In the genomic region with DNA sequence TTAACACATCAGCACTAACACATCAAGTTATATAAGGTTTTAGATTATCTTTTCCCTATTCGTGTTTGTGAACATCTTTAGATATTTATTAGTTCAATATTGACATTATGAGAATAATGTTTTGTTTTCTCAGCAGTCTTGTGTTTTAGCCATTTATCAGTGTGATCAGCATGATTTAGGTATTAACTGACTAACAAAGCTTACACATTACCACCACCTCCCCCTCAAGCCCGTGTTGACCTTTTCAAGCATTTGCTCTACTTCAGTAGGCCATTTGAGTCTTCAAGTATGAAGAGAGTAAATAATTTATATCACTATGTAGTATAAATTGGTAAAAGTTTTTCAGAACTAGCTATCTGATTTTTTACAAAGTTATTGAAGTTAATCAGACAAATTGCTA, we compare ENCODE assay signal across 27 cellular contexts. TPM values are rescaled to one million over a fixed set of nuclear protein-coding genes. Genes with fewer than 3 reads are reported as not detected.
DNase-seq lines count a peak whose midpoint lies in the region; ATAC-seq, FAIRE-seq and TF ChIP-seq lines count a peak whose summit lies in the region.
"Had no signal": no experiment of that assay in that cellular context is flagged by ENCODE, and none has a peak within 500 bp of the region (broad histone marks: within the 10 kb centered on the region; RNA-seq: fewer than 3 reads in every experiment).

No MANE protein-coding gene starts in this region.

- no peak overlapping the region for H3K4me3 Mint-ChIP-seq in WTC11
- peak overlapping the region; percentile 5 for H3K4me3 Mint-ChIP-seq in nephron progenitor cell
- H3K4me3 Mint-ChIP-seq: activated naive CD4-positive, alpha-beta T cell treated with anti-CD3 and anti-CD28 coated beads, Interleukin-2, amount 10 ng/mL, durations not matched to agents 7 days and 5 days; T-helper 1 cell treated with Interleukin-12 subunit alpha and Interleukin-12 subunit beta and Interleukin-4 antibody, amounts not matched to agents 30 μg/mL and 1 μg/mL, for 36 hours had no signal

- H3K27ac Mint-ChIP-seq in WTC11 (0 out of 2 replicates have a peak overlapping the region, but pooled peaks have one; percentile 68), nephron progenitor cell (peak overlapping the region; percentile 30)
- H3K27ac Mint-ChIP-seq: activated naive CD4-positive, alpha-beta T cell treated with anti-CD3 and anti-CD28 coated beads, Interleukin-2, amount 10 ng/mL, durations not matched to agents 7 days and 5 days; T-helper 1 cell treated with Interleukin-12 subunit alpha and Interleukin-12 subunit beta and Interleukin-4 antibody, amounts not matched to agents 30 μg/mL and 1 μg/mL, for 36 hours had no signal

- POLR2A ChIA-PET in WTC11 (lab: Charles Lee), result no interaction called here

- no peak for TF ChIP-seq CTCF in WTC11 (IDR thresholded peaks at IDR 0.05)
- TF ChIP-seq CTCF in nephron progenitor cell (IDR thresholded peaks at IDR 0.05), result no peak
- no peak for TF ChIP-seq CTCF in prostate gland (IDR thresholded peaks at IDR 0.05)
- no peak for TF ChIP-seq CTCF in left ventricle myocardium inferior (IDR thresholded peaks at IDR 0.05; ENCODE audit: borderline replicate concordance)

- H3K27me3 ChIP-seq in HUES64 (ENCODE audit: insufficient read depth, low read length), result no peaks in the 10 kb centered on the region
- H3K27me3 ChIP-seq in prostate gland (replicated peaks; ENCODE audit: insufficient read depth), result no peaks in the 10 kb centered on the region
- H3K27me3 ChIP-seq in left ventricle myocardium inferior (ENCODE audit: low read depth), result no peaks in the 10 kb centered on the region
- H3K27me3 ChIP-seq: colonic mucosa, foreskin keratinocyte, neutrophil, upper lobe of left lung had no signal

- H3K4me1 Mint-ChIP-seq in WTC11 (peaks cover 95% of the 10 kb centered on the region), nephron progenitor cell (peaks cover 61% of the 10 kb centered on the region)

- H3K9me3 Mint-ChIP-seq in WTC11, result no peaks in the 10 kb centered on the region
- no peaks in the 10 kb centered on the region for H3K9me3 Mint-ChIP-seq in nephron progenitor cell
- H3K9me3 Mint-ChIP-seq: activated naive CD4-positive, alpha-beta T cell treated with anti-CD3 and anti-CD28 coated beads, Interleukin-2, amount 10 ng/mL, durations not matched to agents 7 days and 5 days; T-helper 1 cell treated with Interleukin-12 subunit alpha and Interleukin-12 subunit beta and Interleukin-4 antibody, amounts not matched to agents 30 μg/mL and 1 μg/mL, for 36 hours had no signal

- H3K4me3 ChIP-seq in HUES64 (ENCODE audit: low read length) (no peak overlapping the region), prostate gland (no peak overlapping the region), left ventricle myocardium inferior (no peak overlapping the region)
- H3K4me3 ChIP-seq: colonic mucosa, skin epidermis, upper lobe of left lung had no signal

- H3K36me3 Mint-ChIP-seq in WTC11, result peaks cover 4% of the 10 kb centered on the region
- no peaks in the 10 kb centered on the region for H3K36me3 Mint-ChIP-seq in nephron progenitor cell (ENCODE audit: low read depth)

- H3K36me3 ChIP-seq in HUES64 (ENCODE audit: insufficient read depth, low read length) (peaks cover 14% of the 10 kb centered on the region), prostate gland (no peaks in the 10 kb centered on the region), left ventricle myocardium inferior (no peaks in the 10 kb centered on the region)
- H3K36me3 ChIP-seq: colonic mucosa, neutrophil, upper lobe of left lung had no signal

- no peak overlapping the region for H3K9ac ChIP-seq in HUES64 (ENCODE audit: low read depth, low read length)

- DNase-seq in GM19239 (ENCODE audit: insufficient read length, low spot score), result no peak
- no peak for DNase-seq in WTC11 (ENCODE audit: low spot score)
- DNase-seq in nephron progenitor cell, result no peak
- DNase-seq in prostate gland (ENCODE audit: low spot score), result no peak
- DNase-seq in left ventricle myocardium inferior, result no peak
- DNase-seq in cardiac septum (ENCODE audit: low spot score), result no peak
- DNase-seq in left colon, result no peak
- DNase-seq: activated CD4-positive, alpha-beta T cell treated with anti-CD3 and anti-CD28 coated beads for 4 hours; activated naive CD4-positive, alpha-beta T cell treated with anti-CD3 and anti-CD28 coated beads, Interleukin-2, amount 10 ng/mL, durations not matched to agents 7 days and 5 days; activated T-cell treated with anti-CD3 and anti-CD28 coated beads, Interleukin-2, amount 50 U/mL, for 48 hours; amniotic stem cell; colonic mucosa; effector memory CD4-positive, alpha-beta T cell; foreskin keratinocyte; H7; NCI-H1105 treated with DMSO at 0.1 percent for 48 hours; NCI-H2081; NCI-H446; RPMI8226; upper lobe of left lung had no signal

- no CpG with 5 or more reads among the region's 2 CpGs for WGBS in HUES64
- 41% methylated on average over 2 of the region's 2 CpGs for WGBS in prostate gland

- CTCF ChIA-PET in WTC11 (lab: Charles Lee), result no interaction called here

- intact Hi-C loops in prostate gland (cut with DNase I) (loop anchor here (10.0 kb wide), 1 partner anchor 279 kb away; no protein-coding TSS in a partner anchor), left ventricle myocardium inferior (cut with micrococcal nuclease) (no loop called here), cardiac septum (cut with DNase I) (no loop called here), left colon (cut with DNase I, micrococcal nuclease) (no loop called here)

- H3K9me3 ChIP-seq in HUES64 (ENCODE audit: insufficient read depth, low read depth, low read length), result no peaks in the 10 kb centered on the region
- H3K9me3 ChIP-seq in prostate gland, result no peaks in the 10 kb centered on the region
- H3K9me3 ChIP-seq in left ventricle myocardium inferior (replicated peaks), result no peaks in the 10 kb centered on the region
- H3K9me3 ChIP-seq: colonic mucosa, neutrophil, upper lobe of left lung had no signal

- no peak for TF ChIP-seq POLR2A in prostate gland (IDR thresholded peaks at IDR 0.05)

- peaks cover 100% of the 10 kb centered on the region for H3K4me1 ChIP-seq in HUES64 (ENCODE audit: insufficient read depth, low read length)
- H3K4me1 ChIP-seq in prostate gland (replicated peaks), result no peaks in the 10 kb centered on the region
- H3K4me1 ChIP-seq in left ventricle myocardium inferior, result peaks cover 97% of the 10 kb centered on the region
- H3K4me1 ChIP-seq: colonic mucosa had no signal

- H3K27ac ChIP-seq in HUES64 (ENCODE audit: low read depth, low read length), result peak overlapping the region; percentile 9; the same call in 1 of the 2 replicates
- H3K27ac ChIP-seq in prostate gland, result no peak overlapping the region
- no peak overlapping the region for H3K27ac ChIP-seq in left ventricle myocardium inferior (replicated peaks)
- H3K27ac ChIP-seq: colonic mucosa, foreskin keratinocyte, neutrophil, skin epidermis, upper lobe of left lung had no signal

- FAIRE-seq in GM19239 (lab: Jason Lieb, UNC), result peak; percentile 44
- FAIRE-seq: bronchial epithelial cell, HepG2 had no signal

- H3K27me3 Mint-ChIP-seq in WTC11 (ENCODE audit: low read depth) (no peaks in the 10 kb centered on the region), nephron progenitor cell (ENCODE audit: low read depth, poor library complexity) (peaks cover 58% of the 10 kb centered on the region)

- ATAC-seq in WTC11, result no peak
- ATAC-seq in left colon, result no peak
- ATAC-seq: esophagus mucosa, foreskin keratinocyte, HepG2 had no signal

TF ChIP-seq in WTC11, 78 proteins besides CTCF, POLR2A, EP300 and RAD21 (continues in another document):
- TF ChIP-seq NFATC4 (CRISPR knock-in tag; IDR thresholded peaks at IDR 0.05) (no peak), ESRRA (CRISPR knock-in tag; IDR thresholded peaks at IDR 0.05; ENCODE audit: borderline replicate concordance) (no peak), HMGA2 (CRISPR knock-in tag; IDR thresholded peaks at IDR 0.05) (no peak), JAZF1 (CRISPR knock-in tag; IDR thresholded peaks at IDR 0.05) (no peak), KAT7 (CRISPR knock-in tag; IDR thresholded peaks at IDR 0.05; ENCODE audit: borderline replicate concordance) (no peak), IRF2 (CRISPR knock-in tag; IDR thresholded peaks at IDR 0.05; ENCODE audit: borderline replicate concordance, low read depth) (no peak)
- TF ChIP-seq, protein P1, sequence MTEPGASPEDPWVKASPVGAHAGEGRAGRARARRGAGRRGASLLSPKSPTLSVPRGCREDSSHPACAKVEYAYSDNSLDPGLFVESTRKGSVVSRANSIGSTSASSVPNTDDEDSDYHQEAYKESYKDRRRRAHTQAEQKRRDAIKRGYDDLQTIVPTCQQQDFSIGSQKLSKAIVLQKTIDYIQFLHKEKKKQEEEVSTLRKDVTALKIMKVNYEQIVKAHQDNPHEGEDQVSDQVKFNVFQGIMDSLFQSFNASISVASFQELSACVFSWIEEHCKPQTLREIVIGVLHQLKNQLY (CRISPR knock-in tag; IDR thresholded peaks at IDR 0.05), result no peak

RNA-seq across cellular contexts. Expression of gene PBX3, which starts 6.9 kb away (rescaled TPM):
- polyA plus RNA-seq in HUES64 (2013, experiment 1 of 2), result 36.3 TPM
- polyA plus RNA-seq in HUES64 (2013, experiment 2 of 2), result 42.3 TPM
- total RNA-seq in WTC11 (2021) (48.5 to 58.3 TPM (median 53.3 TPM) in 3 replicates), prostate gland (10 to 100 TPM; 48.5 to 77.6 TPM), left ventricle myocardium inferior (44.2 TPM), cardiac septum (56.2 TPM), left colon (10 to 100 TPM in 1 of 2 donors, 1 to 10 TPM in 1; 8.9 to 13.2 TPM)

RNA-seq across cellular contexts. Expression of gene MAPKAP1, which starts 47.1 kb away (rescaled TPM):
- polyA plus RNA-seq in HUES64 (2013, experiment 1 of 2), result 69.4 TPM
- polyA plus RNA-seq in HUES64 (2013, experiment 2 of 2), result 69.2 TPM
- total RNA-seq in WTC11 (2021) (102 to 115 TPM (median 111 TPM) in 3 replicates), prostate gland (10 to 100 TPM; 62.4 to 91.2 TPM), left ventricle myocardium inferior (127 TPM), cardiac septum (96.2 TPM), left colon (10 to 100 TPM; 56.5 to 63.8 TPM)
